In genomic region chr6:14348389-14348788, GRCh38 we compare ENCODE assay signal across 12 cellular contexts.
"Had no signal": no experiment of that assay in that cellular context is flagged by ENCODE, and none has a peak within 500 bp of the region (broad histone marks: within the 10 kb centered on the region; RNA-seq: fewer than 3 reads in every experiment).

No MANE protein-coding gene starts in this region.

- H3K9me3 Mint-ChIP-seq: effector memory CD8-positive, alpha-beta T cell; nephron had no signal

- H3K27ac Mint-ChIP-seq: activated naive CD4-positive, alpha-beta T cell treated with anti-CD3 and anti-CD28 coated beads, Interleukin-2, amount 10 ng/mL, durations not matched to agents 7 days and 5 days; effector memory CD8-positive, alpha-beta T cell; nephron had no signal

- ATAC-seq: effector memory CD8-positive, alpha-beta T cell; foreskin keratinocyte; left ventricle myocardium superior had no signal

- DNase-seq: activated CD4-positive, CD25-positive, alpha-beta regulatory T cell treated with anti-CD3 and anti-CD28 coated beads, Interleukin-2, amount 50 U/mL, for 72 hours; activated naive CD4-positive, alpha-beta T cell treated with anti-CD3 and anti-CD28 coated beads, Interleukin-2, amount 10 ng/mL, durations not matched to agents 7 days and 5 days; dermis blood vessel endothelial cell; effector memory CD8-positive, alpha-beta T cell; foreskin keratinocyte; kidney glomerular epithelial cell; left ventricle myocardium superior; mesendoderm; nucleus accumbens; stimulated activated naive CD4-positive, alpha-beta T cell; tibial artery had no signal

- H3K4me3 Mint-ChIP-seq: activated naive CD4-positive, alpha-beta T cell treated with anti-CD3 and anti-CD28 coated beads, Interleukin-2, amount 10 ng/mL, durations not matched to agents 7 days and 5 days; effector memory CD8-positive, alpha-beta T cell; nephron had no signal

- H3K4me1 Mint-ChIP-seq: activated naive CD4-positive, alpha-beta T cell treated with anti-CD3 and anti-CD28 coated beads, Interleukin-2, amount 10 ng/mL, durations not matched to agents 7 days and 5 days; nephron had no signal

- H3K36me3 Mint-ChIP-seq: activated naive CD4-positive, alpha-beta T cell treated with anti-CD3 and anti-CD28 coated beads, Interleukin-2, amount 10 ng/mL, durations not matched to agents 7 days and 5 days had no signal
